In the genomic region with DNA sequence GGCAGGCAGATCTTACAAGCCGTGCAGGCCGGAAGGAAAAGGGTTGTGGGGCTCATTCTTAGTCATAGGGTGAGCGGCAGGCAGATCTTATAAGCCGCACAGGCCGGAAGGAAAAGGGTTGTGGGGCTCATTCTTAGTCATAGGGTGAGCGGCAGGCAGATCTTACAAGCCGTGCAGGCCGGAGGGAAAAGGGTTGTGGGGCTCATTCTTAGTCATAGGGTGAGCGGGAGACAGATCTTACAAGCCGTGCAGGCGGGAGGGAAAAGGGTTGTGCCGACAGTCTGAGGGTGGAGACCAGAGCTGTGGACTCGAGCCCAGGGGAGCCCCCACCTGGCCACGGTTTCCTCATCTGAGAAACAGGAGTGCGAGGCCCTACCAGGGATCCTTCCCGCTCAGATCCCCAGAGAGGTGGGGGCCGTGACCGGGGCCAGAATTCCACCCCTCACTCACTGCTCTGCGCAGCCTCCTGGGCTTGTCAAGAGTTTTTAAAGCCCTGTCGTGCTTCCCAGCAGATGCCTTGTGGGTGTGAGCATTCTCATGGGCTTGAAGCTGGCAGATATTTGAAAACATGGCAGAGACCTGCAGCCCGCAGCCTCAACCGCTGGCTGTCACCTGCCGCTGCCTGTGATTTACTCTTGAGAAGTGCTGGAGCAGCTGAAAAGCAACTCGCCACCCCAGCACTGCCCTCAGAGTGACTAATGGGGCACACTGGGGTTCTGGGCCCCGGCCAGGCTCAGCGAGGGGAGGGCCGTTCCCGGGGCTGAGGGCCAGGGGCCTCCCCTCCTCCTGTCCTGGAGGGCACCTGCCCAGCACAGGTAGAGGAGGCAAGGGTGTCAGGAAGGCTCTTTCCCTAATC, we compare ENCODE assay signal across 8 cellular contexts. TPM values are rescaled to one million over a fixed set of nuclear protein-coding genes. Genes with fewer than 3 reads are reported as not detected.
DNase-seq lines count a peak whose midpoint lies in the region; ATAC-seq and FAIRE-seq lines count a peak whose summit lies in the region.

No MANE protein-coding gene starts in this region.

- H3K4me3 Mint-ChIP-seq in activated T-helper 1 cell treated with anti-CD3 and anti-CD28 coated beads, Interleukin-12 subunit alpha, Interleukin-12 subunit beta, Interleukin-2, Interleukin-4 antibody, amounts not matched to agents 30 ng/mL and 10 ng/mL and 1 ng/mL, durations not matched to agents 14 hours and 24 hours and 36 hours, result peak overlapping the region; percentile 65

- ATAC-seq in GM18502 (IDR thresholded peaks at IDR 0.05; ENCODE audit: poor library complexity, unreplicated experiment) (peak; percentile 69), HG02970 (IDR thresholded peaks at IDR 0.05; ENCODE audit: low FRiP score, unreplicated experiment) (peak; percentile 62), Right ventricle myocardium superior (ENCODE audit: poor library complexity) (peak; percentile 49)

- H3K36me3 Mint-ChIP-seq in activated T-helper 1 cell treated with anti-CD3 and anti-CD28 coated beads, Interleukin-12 subunit alpha, Interleukin-12 subunit beta, Interleukin-2, Interleukin-4 antibody, amounts not matched to agents 30 ng/mL and 10 ng/mL and 1 ng/mL, durations not matched to agents 14 hours and 24 hours and 36 hours (ENCODE audit: low read depth), result no peaks in the 10 kb centered on the region

- peak; percentile 88 for DNase-seq in RCC 7860 (ENCODE audit: low spot score)
- peak; percentile 84 for DNase-seq in activated T-helper 1 cell treated with anti-CD3 and anti-CD28 coated beads, Interleukin-12 subunit alpha, Interleukin-12 subunit beta, Interleukin-2, Interleukin-4 antibody, amounts not matched to agents 30 ng/mL and 10 ng/mL and 1 ng/mL, durations not matched to agents 14 hours and 24 hours and 36 hours (ENCODE audit: low spot score)
- DNase-seq in Right ventricle myocardium superior, result peak; percentile 50
- DNase-seq in stimulated activated CD4-positive, alpha-beta T cell treated with anti-CD3 and anti-CD28 coated beads, Interleukin-1b, Interleukin-23, amount 100 ng/mL, for 4 hours (ENCODE audit: low read depth in 2 of 2), result peak; percentile 58 to 67
- DNase-seq in mesenteric fat pad (ENCODE audit: low spot score), result no peak
- no peak for DNase-seq in ureter (ENCODE audit: low spot score)

- FAIRE-seq in RCC 7860 (lab: Jason Lieb, UNC), result peak; percentile 97

- intact Hi-C loops in activated T-helper 1 cell treated with anti-CD3 and anti-CD28 coated beads, Interleukin-12 subunit alpha, Interleukin-12 subunit beta, Interleukin-2, Interleukin-4 antibody, amounts not matched to agents 30 ng/mL and 10 ng/mL and 1 ng/mL, durations not matched to agents 14 hours and 24 hours and 36 hours (cut with micrococcal nuclease), result loop anchor here (1.0 kb wide), 8 partner anchors 19 to 238 kb away; no protein-coding TSS in a partner anchor
- intact Hi-C loops in Right ventricle myocardium superior (cut with DNase I), result no loop called here

- H3K27me3 Mint-ChIP-seq in activated T-helper 1 cell treated with anti-CD3 and anti-CD28 coated beads, Interleukin-12 subunit alpha, Interleukin-12 subunit beta, Interleukin-2, Interleukin-4 antibody, amounts not matched to agents 30 ng/mL and 10 ng/mL and 1 ng/mL, durations not matched to agents 14 hours and 24 hours and 36 hours (ENCODE audit: insufficient read depth), result peaks cover 15% of the 10 kb centered on the region

- H3K4me1 Mint-ChIP-seq in activated T-helper 1 cell treated with anti-CD3 and anti-CD28 coated beads, Interleukin-12 subunit alpha, Interleukin-12 subunit beta, Interleukin-2, Interleukin-4 antibody, amounts not matched to agents 30 ng/mL and 10 ng/mL and 1 ng/mL, durations not matched to agents 14 hours and 24 hours and 36 hours (ENCODE audit: low read depth), result peaks cover 31% of the 10 kb centered on the region

- no peaks in the 10 kb centered on the region for H3K9me3 Mint-ChIP-seq in activated T-helper 1 cell treated with anti-CD3 and anti-CD28 coated beads, Interleukin-12 subunit alpha, Interleukin-12 subunit beta, Interleukin-2, Interleukin-4 antibody, amounts not matched to agents 30 ng/mL and 10 ng/mL and 1 ng/mL, durations not matched to agents 14 hours and 24 hours and 36 hours

- peak overlapping the region; percentile 80 for H3K27ac Mint-ChIP-seq in activated T-helper 1 cell treated with anti-CD3 and anti-CD28 coated beads, Interleukin-12 subunit alpha, Interleukin-12 subunit beta, Interleukin-2, Interleukin-4 antibody, amounts not matched to agents 30 ng/mL and 10 ng/mL and 1 ng/mL, durations not matched to agents 14 hours and 24 hours and 36 hours

RNA-seq across cellular contexts. Expression of gene NTSR1, which starts 31.9 kb away (rescaled TPM):
- not detected in 2 replicates for total RNA-seq in activated T-helper 1 cell treated with anti-CD3 and anti-CD28 coated beads, Interleukin-12 subunit alpha, Interleukin-12 subunit beta, Interleukin-2, Interleukin-4 antibody, amounts not matched to agents 30 ng/mL and 10 ng/mL and 1 ng/mL, durations not matched to agents 14 hours and 24 hours and 36 hours
- total RNA-seq in Right ventricle myocardium superior, result not detected
- total RNA-seq in mesenteric fat pad, result not detected
- not detected for total RNA-seq in ureter

RNA-seq across cellular contexts. Expression of gene MRGBP, which starts 55.8 kb away (rescaled TPM):
- total RNA-seq in activated T-helper 1 cell treated with anti-CD3 and anti-CD28 coated beads, Interleukin-12 subunit alpha, Interleukin-12 subunit beta, Interleukin-2, Interleukin-4 antibody, amounts not matched to agents 30 ng/mL and 10 ng/mL and 1 ng/mL, durations not matched to agents 14 hours and 24 hours and 36 hours, result 17.8 and 19.5 TPM in 2 replicates
- total RNA-seq in Right ventricle myocardium superior, result 10.2 TPM
- total RNA-seq in mesenteric fat pad, result 7.2 TPM
- total RNA-seq in ureter, result 6.3 TPM

Comparison
In these comparisons a context has a peak if more than half of its experiments do, and no peak if none do; other contexts are left out.
1. DNase-seq: peak in RCC 7860 (single experiment), activated T-helper 1 cell treated with anti-CD3 and anti-CD28 coated beads, Interleukin-12 subunit alpha, Interleukin-12 subunit beta, Interleukin-2, Interleukin-4 antibody, amounts not matched to agents 30 ng/mL and 10 ng/mL and 1 ng/mL, durations not matched to agents 14 hours and 24 hours and 36 hours (single experiment), Right ventricle myocardium superior (single experiment) and stimulated activated CD4-positive, alpha-beta T cell treated with anti-CD3 and anti-CD28 coated beads, Interleukin-1b, Interleukin-23, amount 100 ng/mL, for 4 hours (2 of 2); none in mesenteric fat pad (single experiment) and ureter (single experiment).
2. Peak in every context shown above with its lines, with median percentiles within 50 percentile points of each other: ATAC-seq.